Comparison of ENCODE assay signal across 8 cellular contexts in the genomic region with DNA sequence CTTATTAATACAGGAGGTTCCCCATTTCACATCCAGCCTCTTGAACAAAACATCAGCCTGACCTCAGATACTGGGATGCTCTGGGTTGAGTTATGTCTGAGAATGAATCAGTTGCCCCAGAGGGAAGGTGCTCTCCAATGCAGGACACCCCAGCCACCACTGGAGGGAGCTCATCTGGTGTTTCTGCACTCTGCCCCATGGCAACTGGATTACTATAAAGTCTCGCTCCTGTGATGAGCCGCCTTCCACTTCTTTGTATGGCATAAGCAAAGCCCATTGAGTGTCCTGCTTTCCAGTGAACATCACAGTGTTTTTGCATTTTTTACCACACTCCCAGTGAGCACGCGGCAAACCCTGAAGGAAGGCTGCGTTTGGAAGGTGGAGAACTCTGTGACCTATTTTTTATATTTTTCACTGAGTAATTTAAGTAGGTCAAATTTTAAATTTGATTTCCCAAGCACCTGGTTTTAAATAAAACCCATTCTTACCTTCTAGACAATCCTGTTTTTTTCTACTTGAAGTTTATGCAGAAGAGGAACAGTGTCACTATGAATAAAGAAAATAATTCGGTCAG.
DNase-seq lines count a peak whose midpoint lies in the region; ATAC-seq and TF ChIP-seq lines count a peak whose summit lies in the region.

No MANE protein-coding gene starts in this region.

- no peak for TF ChIP-seq EP300 in ovary (IDR thresholded peaks at IDR 0.05)

- no peaks in the 10 kb centered on the region for H3K9me3 ChIP-seq in DOHH2 (ENCODE audit: control insufficient read depth, insufficient read depth, low read length)
- no peaks in the 10 kb centered on the region for H3K9me3 ChIP-seq in heart right ventricle
- H3K9me3 ChIP-seq in ovary = no peaks in the 10 kb centered on the region

- DNase-seq in NCI-H69 (lab: John Stamatoyannopoulos, UW) = peak; percentile 83
- peak; percentile 17 for DNase-seq in activated CD8-positive, alpha-beta memory T cell treated with anti-CD3 and anti-CD28 coated beads, Interleukin-2, amount 50 U/mL, for 4 hours
- peak; percentile 21 to 28 for DNase-seq in heart right ventricle
- DNase-seq in stimulated activated CD4-positive, alpha-beta T cell treated with anti-CD3 and anti-CD28 coated beads, Interleukin-2, amount 100 ng/mL, for 48 hours = peak; percentile 39 to 64
- DNase-seq in ovary = no peak

- no peaks in the 10 kb centered on the region for H3K4me1 ChIP-seq in DOHH2 (ENCODE audit: control insufficient read depth, low read length)
- no peaks in the 10 kb centered on the region for H3K4me1 ChIP-seq in heart right ventricle
- no peaks in the 10 kb centered on the region for H3K4me1 ChIP-seq in ovary (ENCODE audit: insufficient read depth)

- 80 to 83% methylated on average over 6 of the region's 6 CpGs for WGBS in heart right ventricle, 2 donors
- WGBS in ovary, 3 donors = 70 to 78% (median 77%) methylated on average over 6 of the region's 6 CpGs

- no peaks in the 10 kb centered on the region for H4K20me1 ChIP-seq in DOHH2 (ENCODE audit: control insufficient read depth, insufficient read depth, low read depth, low read length)

- H3K9me2 ChIP-seq in DOHH2 (replicated peaks; ENCODE audit: control insufficient read depth, low read length) = no peaks in the 10 kb centered on the region

- H3F3A ChIP-seq in DOHH2 (ENCODE audit: control insufficient read depth, insufficient read depth) = no peaks in the 10 kb centered on the region

- TF ChIP-seq CTCF in DOHH2 (IDR thresholded peaks at IDR 0.05; ENCODE audit: low read depth, low read length, poor library complexity, severe bottlenecking) (peak; percentile 76), heart right ventricle (IDR thresholded peaks at IDR 0.05) (peak in 8 of 9 donors; percentile 28 to 71 (median 56)), ovary (IDR thresholded peaks at IDR 0.05) (no peak)

- H3K27me3 ChIP-seq in DOHH2 (ENCODE audit: control insufficient read depth, low read length) = no peaks in the 10 kb centered on the region
- no peaks in the 10 kb centered on the region for H3K27me3 ChIP-seq in heart right ventricle
- H3K27me3 ChIP-seq in ovary = no peaks in the 10 kb centered on the region

- H3K4me3 ChIP-seq in DOHH2 (ENCODE audit: low read length) (no peak overlapping the region), heart right ventricle (no peak overlapping the region), ovary (no peak overlapping the region)

- H3K79me2 ChIP-seq in DOHH2 (ENCODE audit: control insufficient read depth, low read length) = no peaks in the 10 kb centered on the region

- no peak overlapping the region for H3K4me2 ChIP-seq in DOHH2 (ENCODE audit: low read length)

- intact Hi-C loops in heart right ventricle (cut with DNase I) = loop anchor here in 6 of 10 donors (5.0 to 10.0 kb wide), 2 partner anchors 100 to 108 kb away; no protein-coding TSS in a partner anchor
- intact Hi-C loops in ovary (cut with DNase I) = no loop called here

- ATAC-seq in GM19372 (IDR thresholded peaks at IDR 0.05; ENCODE audit: low read depth, unreplicated experiment) (peak; percentile 89), HG03175 (IDR thresholded peaks at IDR 0.05; ENCODE audit: unreplicated experiment) (peak; percentile 89), heart right ventricle (peak in 7 of 8 donors; percentile 52 to 84 (median 73))

- H3K36me3 ChIP-seq in DOHH2 (ENCODE audit: control insufficient read depth, low read length) (no peaks in the 10 kb centered on the region), heart right ventricle (peaks cover 0 to 11% (median 0%) of the 10 kb centered on the region in 9 donors), ovary (no peaks in the 10 kb centered on the region)

- TF ChIP-seq POLR2A in ovary (IDR thresholded peaks at IDR 0.05) = no peak

- no peak overlapping the region for H3K27ac ChIP-seq in DOHH2 (ENCODE audit: low read depth, low read length)
- H3K27ac ChIP-seq in heart right ventricle = no peak overlapping the region
- no peak overlapping the region for H3K27ac ChIP-seq in ovary

Comparison
In these comparisons a context has a peak if more than half of its experiments do, and no peak if none do; other contexts are left out.
1. CTCF ChIP-seq: peak in DOHH2 (single experiment) and heart right ventricle (8 of 9); none in ovary (0 of 3).
2. DNase-seq: peak in NCI-H69 (single experiment), activated CD8-positive, alpha-beta memory T cell treated with anti-CD3 and anti-CD28 coated beads, Interleukin-2, amount 50 U/mL, for 4 hours (single experiment), heart right ventricle (2 of 2) and stimulated activated CD4-positive, alpha-beta T cell treated with anti-CD3 and anti-CD28 coated beads, Interleukin-2, amount 100 ng/mL, for 48 hours (2 of 2); none in ovary (0 of 5).
3. intact Hi-C loops: an anchor here in heart right ventricle (5.0 to 10.0 kb wide); none called in ovary.
4. Peak in every context shown above with its lines, with median percentiles within 50 percentile points of each other: ATAC-seq.